ENCODE assay signal across 12 cellular contexts in the genomic region with DNA sequence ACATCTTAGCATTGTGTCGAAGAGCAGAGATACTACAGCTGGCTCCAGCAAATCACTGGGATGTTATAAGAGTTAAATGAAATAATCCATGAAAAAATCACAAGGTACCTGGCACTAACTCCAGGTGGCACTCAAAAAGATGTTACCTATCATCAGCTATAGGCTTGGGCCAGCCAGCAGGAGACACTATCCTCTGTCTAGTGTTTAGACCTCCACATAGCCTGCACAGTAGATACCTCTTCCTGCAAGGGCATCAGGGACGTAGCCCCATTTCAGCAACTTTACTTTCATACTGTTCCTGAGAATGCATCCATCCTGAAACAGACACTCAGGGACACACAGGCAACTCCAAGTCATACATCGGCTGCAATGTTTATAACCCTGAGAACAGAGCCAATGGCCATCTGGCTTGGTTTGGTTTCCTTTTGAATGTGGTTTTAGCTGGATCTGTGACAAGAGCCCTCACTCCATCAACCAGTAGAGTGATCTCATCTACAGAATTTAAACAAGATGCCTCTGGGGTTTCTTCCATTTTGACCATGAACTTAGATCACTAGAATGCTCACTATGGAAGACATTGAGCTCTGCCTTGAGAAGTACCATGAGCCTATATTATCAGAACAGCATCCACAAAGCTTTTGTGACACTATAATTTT.
DNase-seq lines count a peak whose midpoint lies in the region; ATAC-seq and TF ChIP-seq lines count a peak whose summit lies in the region.
"Had no signal": no experiment of that assay in that cellular context is flagged by ENCODE, and none has a peak within 500 bp of the region (broad histone marks: within the 10 kb centered on the region; RNA-seq: fewer than 3 reads in every experiment).

No MANE protein-coding gene starts in this region.

- peak; percentile 63 for ATAC-seq in HG02588 (IDR thresholded peaks at IDR 0.05; ENCODE audit: unreplicated experiment)
- ATAC-seq in activated B cell treated with CpG ODN at 0.5 μM for 24 hours (ENCODE audit: low read depth) = peak; percentile 45
- ATAC-seq in memory B cell (ENCODE audit: low read depth) = peak; percentile 78
- ATAC-seq in T-helper 17 cell = no peak

- H3K36me3 Mint-ChIP-seq in activated B cell treated with CpG ODN at 0.5 μM for 24 hours (ENCODE audit: low read depth) (peaks cover 50% of the 10 kb centered on the region), memory B cell (peaks cover 18% of the 10 kb centered on the region), T-helper 17 cell (ENCODE audit: low read depth) (no peaks in the 10 kb centered on the region)
- H3K36me3 Mint-ChIP-seq in CD8-positive, alpha-beta memory T cell = peaks cover 0 to 1% (median 0%) of the 10 kb centered on the region in 3 donors
- H3K36me3 Mint-ChIP-seq: activated naive CD4-positive, alpha-beta T cell treated with anti-CD3 and anti-CD28 coated beads, Interleukin-2, amount 50 U/mL, for 72 hours had no signal

- no peaks in the 10 kb centered on the region for H3K27me3 ChIP-seq in CD8-positive, alpha-beta memory T cell (ENCODE audit: insufficient read depth, low read length, poor library complexity, severe bottlenecking)
- no peaks in the 10 kb centered on the region for H3K27me3 ChIP-seq in HAP-1 (ENCODE audit: low read depth)

- no peaks in the 10 kb centered on the region for H3K9me3 ChIP-seq in T-helper 17 cell (ENCODE audit: control insufficient read depth, low read length, poor library complexity, severe bottlenecking)
- no peaks in the 10 kb centered on the region for H3K9me3 ChIP-seq in CD8-positive, alpha-beta memory T cell (ENCODE audit: low read length)
- H3K9me3 ChIP-seq in HAP-1 = no peaks in the 10 kb centered on the region

- H3K4me3 Mint-ChIP-seq in activated B cell treated with CpG ODN at 0.5 μM for 24 hours = peak overlapping the region; percentile 24
- no peak overlapping the region for H3K4me3 Mint-ChIP-seq in memory B cell
- H3K4me3 Mint-ChIP-seq in T-helper 17 cell = no peak overlapping the region
- peak overlapping the region in 1 of 7 donors; percentile 26 for H3K4me3 Mint-ChIP-seq in CD8-positive, alpha-beta memory T cell
- H3K4me3 Mint-ChIP-seq: H9 had no signal

- no peaks in the 10 kb centered on the region for H3K4me1 ChIP-seq in CD8-positive, alpha-beta memory T cell (ENCODE audit: insufficient read depth, low read length)
- peaks cover 12% of the 10 kb centered on the region; the same call in 1 of the 2 replicates for H3K4me1 ChIP-seq in HAP-1

- H3K4me3 ChIP-seq in CD8-positive, alpha-beta memory T cell (ENCODE audit: low read length) = no peak overlapping the region
- no peak overlapping the region for H3K4me3 ChIP-seq in HAP-1

- CTCF ChIA-PET in activated B cell treated with CpG ODN at 0.5 μM for 24 hours (lab: Charles Lee) = interaction anchor here (1.0 to 1.2 kb wide), 2 partner anchors 65 to 987 kb away, joined by 3 read pairs; no protein-coding TSS in a partner anchor
- CTCF ChIA-PET in CD8-positive, alpha-beta memory T cell (lab: Charles Lee) = no interaction called here

- no peak overlapping the region for H3K27ac ChIP-seq in CD8-positive, alpha-beta memory T cell (ENCODE audit: low read depth, low read length)

- peaks cover 40% of the 10 kb centered on the region for H3K4me1 Mint-ChIP-seq in activated B cell treated with CpG ODN at 0.5 μM for 24 hours
- H3K4me1 Mint-ChIP-seq in memory B cell = peaks cover 30% of the 10 kb centered on the region
- no peaks in the 10 kb centered on the region for H3K4me1 Mint-ChIP-seq in T-helper 17 cell
- peaks cover 0 to 13% (median 6%) of the 10 kb centered on the region in 3 donors for H3K4me1 Mint-ChIP-seq in CD8-positive, alpha-beta memory T cell

- H3K9me3 Mint-ChIP-seq in activated B cell treated with CpG ODN at 0.5 μM for 24 hours (no peaks in the 10 kb centered on the region), memory B cell (no peaks in the 10 kb centered on the region)
- H3K9me3 Mint-ChIP-seq in CD8-positive, alpha-beta memory T cell = peaks cover 0 to 10% (median 0%) of the 10 kb centered on the region in 5 donors
- H3K9me3 Mint-ChIP-seq: activated naive CD4-positive, alpha-beta T cell treated with anti-CD3 and anti-CD28 coated beads, Interleukin-2, amount 50 U/mL, for 72 hours; H9 had no signal

- peak; percentile 93 for DNase-seq in EH (ENCODE audit: low read depth)
- DNase-seq in activated B cell treated with CpG ODN at 0.5 μM for 24 hours = no peak
- no peak for DNase-seq in memory B cell (ENCODE audit: low spot score in 2 of 2)
- DNase-seq in inferior parietal cortex (ENCODE audit: extremely low spot score) = no peak
- DNase-seq in T-helper 17 cell = no peak
- DNase-seq in CD8-positive, alpha-beta memory T cell = no peak
- DNase-seq in HAP-1 (ENCODE audit: low spot score in 2 of 2) = no peak
- DNase-seq: H9, NCI-H1436 treated with DMSO at 0.1 percent for 48 hours, posterior cingulate gyrus had no signal

- no peaks in the 10 kb centered on the region for H3K36me3 ChIP-seq in CD8-positive, alpha-beta memory T cell (ENCODE audit: insufficient read depth, low read length)
- H3K36me3 ChIP-seq in HAP-1 (replicated peaks) = no peaks in the 10 kb centered on the region

- POLR2A ChIA-PET in activated B cell treated with CpG ODN at 0.5 μM for 24 hours (lab: Charles Lee) = no interaction called here
- POLR2A ChIA-PET in CD8-positive, alpha-beta memory T cell (lab: Charles Lee) = no interaction called here

- in situ Hi-C loops in HAP-1 (cut with MboI; ENCODE audit: low sequenced_read_pairs) = loop anchor here (10.0 kb wide), 1 partner anchor 55 kb away; no protein-coding TSS in a partner anchor

- H3K27ac Mint-ChIP-seq in activated B cell treated with CpG ODN at 0.5 μM for 24 hours (no peak overlapping the region), memory B cell (peak overlapping the region; percentile 76), T-helper 17 cell (no peak overlapping the region)
- H3K27ac Mint-ChIP-seq in CD8-positive, alpha-beta memory T cell = peak overlapping the region in 3 of 8 donors; percentile 14 to 29 (median 19)
- H3K27ac Mint-ChIP-seq: activated naive CD4-positive, alpha-beta T cell treated with anti-CD3 and anti-CD28 coated beads, Interleukin-2, amount 50 U/mL, for 72 hours had no signal

- TF ChIP-seq CTCF in activated B cell treated with CpG ODN at 0.5 μM for 24 hours (IDR thresholded peaks at IDR 0.05) = no peak

- intact Hi-C loops in activated B cell treated with CpG ODN at 0.5 μM for 24 hours (cut with micrococcal nuclease) = loop anchor here (1.0 kb wide), 1 partner anchor 68 kb away; no protein-coding TSS in a partner anchor

- H3K27me3 Mint-ChIP-seq in activated B cell treated with CpG ODN at 0.5 μM for 24 hours = no peaks in the 10 kb centered on the region
- no peaks in the 10 kb centered on the region for H3K27me3 Mint-ChIP-seq in memory B cell
- no peaks in the 10 kb centered on the region for H3K27me3 Mint-ChIP-seq in T-helper 17 cell
- H3K27me3 Mint-ChIP-seq in CD8-positive, alpha-beta memory T cell = no peaks in the 10 kb centered on the region
